In the genomic region with DNA sequence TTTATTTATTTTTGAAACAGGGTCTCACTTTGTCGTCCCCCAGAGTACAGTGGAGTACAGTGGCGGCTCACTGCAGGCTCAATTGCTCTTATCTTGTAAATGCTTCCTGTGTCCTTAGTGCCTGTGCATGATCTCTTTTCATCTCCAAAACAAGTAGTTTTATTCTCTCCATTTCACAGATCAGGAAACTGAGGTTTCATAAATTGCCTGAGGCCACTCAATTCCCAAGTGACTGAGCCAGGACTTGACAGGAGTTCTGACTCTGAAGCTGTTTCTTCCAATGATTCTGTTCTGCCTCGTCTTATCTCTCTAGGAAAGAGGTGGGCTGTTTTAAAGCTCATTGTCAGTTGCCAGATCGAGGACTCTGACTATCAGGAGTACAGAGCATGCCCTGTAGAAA, we compare ENCODE assay signal across 30 cellular contexts. TPM values are rescaled to one million over a fixed set of nuclear protein-coding genes. Genes with fewer than 3 reads are reported as not detected.
DNase-seq lines count a peak whose midpoint lies in the region; ATAC-seq, FAIRE-seq and TF ChIP-seq lines count a peak whose summit lies in the region.
"Had no signal": no experiment of that assay in that cellular context is flagged by ENCODE, and none has a peak within 500 bp of the region (broad histone marks: within the 10 kb centered on the region; RNA-seq: fewer than 3 reads in every experiment).

No MANE protein-coding gene starts in this region.

- no peak overlapping the region for H3K27ac ChIP-seq in CD8-positive, alpha-beta T cell (ENCODE audit: low read depth, low read length)
- H3K27ac ChIP-seq in VCaP: 0 out of 2 replicates have a peak overlapping the region, but pooled peaks have one; percentile 5
- H3K27ac ChIP-seq: brain microvascular endothelial cell, PC-9, prostate gland, tibial nerve had no signal

- POLR2A ChIA-PET in CD8-positive, alpha-beta T cell (lab: Charles Lee): interaction anchor here (1.3 to 3.3 kb wide), 4 partner anchors 9 to 29 kb away, joined by 3 to 25 read pairs (median 4); a partner anchor contains a TSS

- no peak overlapping the region for H3K4me3 ChIP-seq in CD8-positive, alpha-beta T cell (ENCODE audit: low read depth, low read length)
- H3K4me3 ChIP-seq: heart left ventricle, PC-9, prostate gland, tibial nerve had no signal

- no peak for FAIRE-seq in GM12891 (lab: Jason Lieb, UNC)
- FAIRE-seq: endometrium, GM12892, H54, kidney had no signal

- no peak for TF ChIP-seq CTCF in CD8-positive, alpha-beta T cell (IDR thresholded peaks at IDR 0.05)
- no peak for TF ChIP-seq CTCF in VCaP (conservative IDR thresholded peaks at IDR 0.05)
- TF ChIP-seq CTCF in natural killer cell (IDR thresholded peaks at IDR 0.05): no peak

- no peak overlapping the region for H3K4me3 Mint-ChIP-seq in activated CD8-positive, alpha-beta memory T cell treated with anti-CD3 and anti-CD28 coated beads, Interleukin-2, amount 10 ng/mL, durations not matched to agents 7 days and 5 days
- no peak overlapping the region for H3K4me3 Mint-ChIP-seq in CD8-positive, alpha-beta T cell
- peak overlapping the region; percentile 57 for H3K4me3 Mint-ChIP-seq in natural killer cell
- H3K4me3 Mint-ChIP-seq: activated CD4-positive, alpha-beta T cell treated with anti-CD3 and anti-CD28 coated beads, Interleukin-2, amount 10 ng/mL, durations not matched to agents 24 days and 14 days; WTC11 had no signal

- no peaks in the 10 kb centered on the region for H3K36me3 ChIP-seq in CD8-positive, alpha-beta T cell (ENCODE audit: insufficient read depth, low read length)
- H3K36me3 ChIP-seq: brain microvascular endothelial cell, heart left ventricle, prostate gland, tibial nerve had no signal

- peaks cover 11% of the 10 kb centered on the region for H3K36me3 Mint-ChIP-seq in activated CD8-positive, alpha-beta memory T cell treated with anti-CD3 and anti-CD28 coated beads, Interleukin-2, amount 10 ng/mL, durations not matched to agents 7 days and 5 days
- H3K36me3 Mint-ChIP-seq in CD8-positive, alpha-beta T cell: no peaks in the 10 kb centered on the region
- H3K36me3 Mint-ChIP-seq in natural killer cell: no peaks in the 10 kb centered on the region
- H3K36me3 Mint-ChIP-seq: WTC11 had no signal

- no peak for TF ChIP-seq POLR2A in GM12891 (IDR thresholded peaks at IDR 0.05; ENCODE audit: low read depth, low read length)

- no peak for ATAC-seq in activated CD8-positive, alpha-beta memory T cell treated with anti-CD3 and anti-CD28 coated beads, Interleukin-2, amount 10 ng/mL, durations not matched to agents 7 days and 5 days
- no peak for ATAC-seq in CD8-positive, alpha-beta T cell
- ATAC-seq in natural killer cell (no peak), SK-N-SH treated with all-trans-retinoic acid at 6 μM for 48 hours (no peak)
- ATAC-seq: heart left ventricle, sciatic nerve, WTC11 had no signal

- no peak for DNase-seq in activated CD8-positive, alpha-beta memory T cell treated with anti-CD3 and anti-CD28 coated beads, Interleukin-2, amount 10 ng/mL, durations not matched to agents 7 days and 5 days
- DNase-seq in activated CD8-positive, alpha-beta memory T cell treated with anti-CD3 and anti-CD28 coated beads for 24 hours: no peak
- DNase-seq in CD8-positive, alpha-beta T cell: no peak
- DNase-seq in natural killer cell: no peak
- DNase-seq in GM12891 (ENCODE audit: insufficient read length, low spot score): no peak
- no peak for DNase-seq in NOMO-1 treated with dmso at 0.1 percent for 144 hours (lab: John Stamatoyannopoulos, UW; ENCODE audit: unreplicated experiment)
- DNase-seq: activated CD4-positive, alpha-beta T cell treated with anti-CD3 and anti-CD28 coated beads, Interleukin-2, amount 10 ng/mL, durations not matched to agents 24 days and 14 days; activated CD8-positive, alpha-beta memory T cell treated with anti-CD3 and anti-CD28 coated beads, Interleukin-2, amount 50 U/mL, for 48 hours; activated effector memory CD4-positive, alpha-beta T cell treated with anti-CD3 and anti-CD28 coated beads, Interleukin-2, amount 50 U/mL, for 16 hours; AML-193; brain microvascular endothelial cell; foreskin melanocyte; heart left ventricle; Karpas-422; kidney; NCI-H2029; NCI-H526 treated with DMSO at 0.1 percent for 48 hours; NK-92 treated with Interleukin-12 subunit alpha and Interleukin-12 subunit beta, amount 100 ng/mL, for 24 hours; nucleus accumbens; PC-9; Right ventricle myocardium superior had no signal

- H3K27ac Mint-ChIP-seq in activated CD8-positive, alpha-beta memory T cell treated with anti-CD3 and anti-CD28 coated beads, Interleukin-2, amount 10 ng/mL, durations not matched to agents 7 days and 5 days: peak overlapping the region; percentile 13
- peak overlapping the region; percentile 60 for H3K27ac Mint-ChIP-seq in CD8-positive, alpha-beta T cell
- H3K27ac Mint-ChIP-seq in natural killer cell: peak overlapping the region; percentile 54 to 92
- H3K27ac Mint-ChIP-seq: activated CD4-positive, alpha-beta T cell treated with anti-CD3 and anti-CD28 coated beads, Interleukin-2, amount 10 ng/mL, durations not matched to agents 24 days and 14 days; WTC11 had no signal

- H3K27me3 Mint-ChIP-seq in activated CD8-positive, alpha-beta memory T cell treated with anti-CD3 and anti-CD28 coated beads, Interleukin-2, amount 10 ng/mL, durations not matched to agents 7 days and 5 days: no peaks in the 10 kb centered on the region
- no peaks in the 10 kb centered on the region for H3K27me3 Mint-ChIP-seq in CD8-positive, alpha-beta T cell (ENCODE audit: low read depth)
- H3K27me3 Mint-ChIP-seq in natural killer cell (ENCODE audit: low read depth in 2 of 2): no peaks in the 10 kb centered on the region
- H3K27me3 Mint-ChIP-seq: activated CD4-positive, alpha-beta T cell treated with anti-CD3 and anti-CD28 coated beads, Interleukin-2, amount 10 ng/mL, durations not matched to agents 24 days and 14 days had no signal

- H3K27me3 ChIP-seq in CD8-positive, alpha-beta T cell (ENCODE audit: insufficient read depth, low read length): no peaks in the 10 kb centered on the region
- H3K27me3 ChIP-seq: brain microvascular endothelial cell had no signal

- H3K4me1 Mint-ChIP-seq in activated CD8-positive, alpha-beta memory T cell treated with anti-CD3 and anti-CD28 coated beads, Interleukin-2, amount 10 ng/mL, durations not matched to agents 7 days and 5 days: peaks cover 68% of the 10 kb centered on the region
- peaks cover 42% of the 10 kb centered on the region for H3K4me1 Mint-ChIP-seq in CD8-positive, alpha-beta T cell (ENCODE audit: low read depth)
- peaks cover 46 to 80% of the 10 kb centered on the region in 2 donors for H3K4me1 Mint-ChIP-seq in natural killer cell

- CTCF ChIA-PET in activated CD8-positive, alpha-beta memory T cell treated with anti-CD3 and anti-CD28 coated beads, Interleukin-2, amount 10 ng/mL, durations not matched to agents 7 days and 5 days (lab: Charles Lee): interaction anchor here (0.6 to 2.2 kb wide), 5 partner anchors 12 to 80 kb away, joined by 3 to 5 read pairs (median 4); no protein-coding TSS in a partner anchor
- CTCF ChIA-PET in CD8-positive, alpha-beta T cell (lab: Charles Lee): interaction anchor here (0.9 to 1.9 kb wide), 4 partner anchors 9 to 83 kb away, joined by 3 to 5 read pairs (median 4); a partner anchor contains a TSS

- intact Hi-C loops in CD8-positive, alpha-beta T cell (cut with DNase I, micrococcal nuclease): loop anchor here in 1 of 2 experiments (10.0 kb wide), 1 partner anchor 619 kb away; no protein-coding TSS in a partner anchor
- intact Hi-C loops in natural killer cell (cut with micrococcal nuclease): no loop called here

- H3K9me3 Mint-ChIP-seq in activated CD8-positive, alpha-beta memory T cell treated with anti-CD3 and anti-CD28 coated beads, Interleukin-2, amount 10 ng/mL, durations not matched to agents 7 days and 5 days (ENCODE audit: low read depth): no peaks in the 10 kb centered on the region
- peaks cover 2% of the 10 kb centered on the region for H3K9me3 Mint-ChIP-seq in CD8-positive, alpha-beta T cell
- H3K9me3 Mint-ChIP-seq in natural killer cell: no peaks in the 10 kb centered on the region
- H3K9me3 Mint-ChIP-seq: activated CD4-positive, alpha-beta T cell treated with anti-CD3 and anti-CD28 coated beads, Interleukin-2, amount 10 ng/mL, durations not matched to agents 24 days and 14 days had no signal

- peaks cover 39% of the 10 kb centered on the region for H3K4me1 ChIP-seq in CD8-positive, alpha-beta T cell (ENCODE audit: insufficient read depth, low read length)
- H3K4me1 ChIP-seq: prostate gland had no signal

- H3K9me3 ChIP-seq in CD8-positive, alpha-beta T cell (ENCODE audit: low read length): no peaks in the 10 kb centered on the region
- H3K9me3 ChIP-seq: prostate gland, tibial nerve had no signal

TF ChIP-seq in GM12891, 5 proteins besides CTCF, POLR2A, EP300 and RAD21:
- TF ChIP-seq PAX5 (IDR thresholded peaks at IDR 0.05; ENCODE audit: insufficient read depth, low read length, severe bottlenecking) (no peak), POLR2AphosphoS5 (IDR thresholded peaks at IDR 0.05; ENCODE audit: low read depth, low read length) (no peak), TAF1 (IDR thresholded peaks at IDR 0.05; ENCODE audit: low read depth, low read length) (no peak)
TF ChIP-seq in GM12891: peak in this region for 0.

TF ChIP-seq in SK-N-SH treated with all-trans-retinoic acid at 6 μM for 48 hours, 23 proteins besides CTCF, POLR2A, EP300 and RAD21 (continues in another document):
- TF ChIP-seq ZC3H10 (CRISPR knock-in tag; IDR thresholded peaks at IDR 0.05): no peak
- no peak for TF ChIP-seq ZFP3 (CRISPR knock-in tag; IDR thresholded peaks at IDR 0.05)
- TF ChIP-seq, protein P1, sequence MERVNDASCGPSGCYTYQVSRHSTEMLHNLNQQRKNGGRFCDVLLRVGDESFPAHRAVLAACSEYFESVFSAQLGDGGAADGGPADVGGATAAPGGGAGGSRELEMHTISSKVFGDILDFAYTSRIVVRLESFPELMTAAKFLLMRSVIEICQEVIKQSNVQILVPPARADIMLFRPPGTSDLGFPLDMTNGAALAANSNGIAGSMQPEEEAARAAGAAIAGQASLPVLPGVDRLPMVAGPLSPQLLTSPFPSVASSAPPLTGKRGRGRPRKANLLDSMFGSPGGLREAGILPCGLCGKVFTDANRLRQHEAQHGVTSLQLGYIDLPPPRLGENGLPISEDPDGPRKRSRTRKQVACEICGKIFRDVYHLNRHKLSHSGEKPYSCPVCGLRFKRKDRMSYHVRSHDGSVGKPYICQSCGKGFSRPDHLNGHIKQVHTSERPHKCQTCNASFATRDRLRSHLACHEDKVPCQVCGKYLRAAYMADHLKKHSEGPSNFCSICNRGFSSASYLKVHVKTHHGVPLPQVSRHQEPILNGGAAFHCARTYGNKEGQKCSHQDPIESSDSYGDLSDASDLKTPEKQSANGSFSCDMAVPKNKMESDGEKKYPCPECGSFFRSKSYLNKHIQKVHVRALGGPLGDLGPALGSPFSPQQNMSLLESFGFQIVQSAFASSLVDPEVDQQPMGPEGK (CRISPR knock-in tag; IDR thresholded peaks at IDR 0.05; ENCODE audit: borderline replicate concordance): no peak
- no peak for TF ChIP-seq GLIS3 (CRISPR knock-in tag; IDR thresholded peaks at IDR 0.05)
- no peak for TF ChIP-seq OSR1 (CRISPR knock-in tag; IDR thresholded peaks at IDR 0.05)
- no peak for TF ChIP-seq ESRRG (CRISPR knock-in tag; IDR thresholded peaks at IDR 0.05)

RNA-seq across cellular contexts. Expression of a gene that starts 11.3 kb away (rescaled TPM):
- total RNA-seq in activated CD8-positive, alpha-beta memory T cell treated with anti-CD3 and anti-CD28 coated beads, Interleukin-2, amount 10 ng/mL, durations not matched to agents 7 days and 5 days: 10 to 100 TPM; 44.5 to 48.0 TPM
- total RNA-seq in CD8-positive, alpha-beta T cell: 1 to 10 TPM; 3.6 to 5.1 TPM
- 10 to 100 TPM in 2 of 3 donors, 1 to 10 TPM in 1; 7.6 to 24.0 (median 15.7) TPM for total RNA-seq in natural killer cell
- polyA plus RNA-seq in GM12891 (2012; ENCODE audit: low read depth, missing spikeins): 1.7 TPM
- total RNA-seq: PC-9 had no signal

Comparison
In these comparisons a context has a peak if more than half of its experiments do, and no peak if none do; other contexts are left out.
1. H3K27ac Mint-ChIP-seq: peak in every context shown above with its lines; median percentile 73 in natural killer cell; 60 in CD8-positive, alpha-beta T cell; 13 in activated CD8-positive, alpha-beta memory T cell treated with anti-CD3 and anti-CD28 coated beads, Interleukin-2, amount 10 ng/mL, durations not matched to agents 7 days and 5 days.